Comparison of ENCODE assay signal across 8 cellular contexts in genomic region chr14:67934087-67934486, GRCh38.
DNase-seq lines count a peak whose midpoint lies in the region; ATAC-seq, FAIRE-seq and TF ChIP-seq lines count a peak whose summit lies in the region.

No MANE protein-coding gene starts in this region.

- peak overlapping the region; percentile 68 for H3K9ac ChIP-seq in adipocyte (ENCODE audit: low read length)

- H3K27ac ChIP-seq in right atrium auricular region: peak overlapping the region; percentile 15 to 17

- H3K36me3 ChIP-seq in adipocyte (ENCODE audit: control insufficient read depth, insufficient read depth, low read length, severe bottlenecking) (no peaks in the 10 kb centered on the region), right atrium auricular region (no peaks in the 10 kb centered on the region)

- H3K4me3 ChIP-seq in adipocyte (ENCODE audit: low read length): no peak overlapping the region
- no peak overlapping the region for H3K4me3 ChIP-seq in right atrium auricular region

- H3K9me3 ChIP-seq in adipocyte (ENCODE audit: control insufficient read depth, low read length) (peaks cover 10% of the 10 kb centered on the region), right atrium auricular region (peaks cover 4 to 19% of the 10 kb centered on the region in 2 donors)

- H3K4me1 ChIP-seq in adipocyte (ENCODE audit: control insufficient read depth, insufficient read depth, low read length) (peaks cover 32% of the 10 kb centered on the region), right atrium auricular region (peaks cover 0 to 11% of the 10 kb centered on the region in 2 donors)

- DNase-seq in COLO829 (ENCODE audit: low spot score): peak; percentile 61
- DNase-seq in H54 (ENCODE audit: insufficient read length, low spot score): peak; percentile 45
- DNase-seq in NCI-H226: peak; percentile 65
- peak; percentile 89 for DNase-seq in adipocyte (ENCODE audit: low read depth)
- no peak for DNase-seq in right atrium auricular region (ENCODE audit: low spot score)
- peak; percentile 90 for DNase-seq in renal cortical epithelial cell (ENCODE audit: low read depth)
- no peak for DNase-seq in activated CD8-positive, alpha-beta memory T cell treated with anti-CD3 and anti-CD28 coated beads, Interleukin-2, amount 50 U/mL, for 48 hours

- peak; percentile 37 to 73 for TF ChIP-seq CTCF in right atrium auricular region (IDR thresholded peaks at IDR 0.05)

- TF ChIP-seq POLR2A in H54 (IDR thresholded peaks at IDR 0.05; ENCODE audit: low read depth, low read length): no peak

- FAIRE-seq in H54 (lab: Jason Lieb, UNC): peak; percentile 91

- H3K27me3 ChIP-seq in adipocyte (replicated peaks; ENCODE audit: control insufficient read depth, insufficient read depth, low read length) (no peaks in the 10 kb centered on the region), right atrium auricular region (no peaks in the 10 kb centered on the region)

- no peak for ATAC-seq in HG03097 (IDR thresholded peaks at IDR 0.05; ENCODE audit: low FRiP score, unreplicated experiment)

Comparison
In these comparisons a context has a peak if more than half of its experiments do, and no peak if none do; other contexts are left out.
1. DNase-seq: peak in COLO829 (single experiment), H54 (single experiment), NCI-H226 (single experiment), adipocyte (single experiment) and renal cortical epithelial cell (single experiment); none in right atrium auricular region (single experiment) and activated CD8-positive, alpha-beta memory T cell treated with anti-CD3 and anti-CD28 coated beads, Interleukin-2, amount 50 U/mL, for 48 hours (single experiment).